19 cellular contexts compared by ENCODE assay signal in the genomic region with DNA sequence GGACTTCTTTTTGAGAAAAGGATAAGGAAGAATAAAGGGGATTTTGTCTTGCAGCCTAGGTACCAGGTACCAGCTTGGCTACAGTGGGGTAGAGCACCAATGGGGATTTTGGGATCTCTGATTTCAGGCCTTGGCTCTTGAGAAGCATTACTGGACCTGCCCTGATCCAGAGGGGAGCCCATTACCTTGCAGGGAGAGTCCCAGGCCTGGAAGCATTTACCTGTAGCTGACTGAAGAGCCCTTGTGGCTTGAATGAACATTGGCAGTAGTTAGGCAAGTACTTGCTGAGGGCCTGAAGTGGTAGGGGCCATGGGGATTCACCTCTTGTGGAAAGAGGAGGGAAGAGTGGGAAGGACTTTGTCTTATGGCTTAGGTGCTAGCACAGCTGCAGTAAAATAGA.
"Had no signal": no experiment of that assay in that cellular context is flagged by ENCODE, and none has a peak within 500 bp of the region (broad histone marks: within the 10 kb centered on the region; RNA-seq: fewer than 3 reads in every experiment).

No MANE protein-coding gene starts in this region.

- H3K27ac Mint-ChIP-seq: endodermal cell, immature natural killer cell, naive B cell, nephron progenitor cell had no signal

- DNase-seq: effector CD4-positive, alpha-beta T cell; endodermal cell; erythroblast; foreskin keratinocyte; immature natural killer cell; mesenchymal stem cell; naive B cell; nephron progenitor cell; ovary; stimulated activated CD4-positive, alpha-beta T cell treated with anti-CD3 and anti-CD28 coated beads, Interleukin-2, amount 100 ng/mL, for 48 hours; stimulated activated naive CD8-positive, alpha-beta T cell treated with anti-CD3 and anti-CD28 coated beads, Interleukin-15, Interleukin-2, amounts not matched to agents 100 U/mL and 50 U/mL, for 24 hours; transverse colon; uterus had no signal

- H3K9me3 Mint-ChIP-seq: endodermal cell had no signal

- H3K27ac ChIP-seq: coronary artery, foreskin keratinocyte, left ventricle myocardium inferior, neutrophil, ovary, suprapubic skin, transverse colon, uterus had no signal

- H3K27me3 Mint-ChIP-seq: naive B cell had no signal

- H3K9me3 ChIP-seq: neutrophil, ovary, suprapubic skin, uterus had no signal

- H3K36me3 ChIP-seq: left ventricle myocardium inferior, neutrophil, ovary, suprapubic skin, transverse colon, uterus had no signal

- H3K27me3 ChIP-seq: foreskin keratinocyte, neutrophil, suprapubic skin, transverse colon, uterus had no signal

- H3K4me2 ChIP-seq: smooth muscle cell had no signal

- H3K4me1 ChIP-seq: foreskin keratinocyte, left ventricle myocardium inferior, suprapubic skin, transverse colon, uterus had no signal

- H3K4me1 Mint-ChIP-seq: endodermal cell, immature natural killer cell, naive B cell, nephron progenitor cell had no signal

- ATAC-seq: foreskin keratinocyte; stimulated activated naive CD8-positive, alpha-beta T cell treated with anti-CD3 and anti-CD28 coated beads, Interleukin-15, Interleukin-2, amounts not matched to agents 100 U/mL and 50 U/mL, for 24 hours had no signal

- H3K36me3 Mint-ChIP-seq: immature natural killer cell, naive B cell had no signal

- H3K4me3 ChIP-seq: coronary artery, left ventricle myocardium inferior, lung, ovary, smooth muscle cell, suprapubic skin, transverse colon, uterus had no signal

- H3K4me3 Mint-ChIP-seq: endodermal cell, immature natural killer cell, naive B cell, nephron progenitor cell had no signal
